8 cellular contexts compared by ENCODE assay signal in the genomic region with DNA sequence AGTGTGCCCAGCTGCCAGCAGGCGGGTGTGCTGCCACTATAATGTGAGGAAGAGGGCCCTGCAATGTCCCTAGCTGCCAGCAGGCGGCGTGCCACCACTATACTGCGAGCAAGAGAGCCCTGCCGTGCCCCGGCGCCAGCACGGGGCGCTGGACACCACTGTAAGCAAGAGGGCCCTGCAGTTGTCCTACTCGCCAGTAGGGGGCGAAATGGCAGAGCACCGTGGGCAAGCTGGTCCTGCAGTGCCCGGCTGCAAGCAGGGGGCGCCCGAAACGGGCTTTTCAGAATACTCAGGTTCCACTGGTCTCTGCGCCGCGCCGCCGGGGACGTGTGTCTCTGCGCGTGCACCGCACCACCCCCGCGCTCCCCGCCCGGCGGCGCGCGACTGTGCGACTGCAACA. TPM values are rescaled to one million over a fixed set of nuclear protein-coding genes. Genes with fewer than 3 reads are reported as not detected.
DNase-seq lines count a peak whose midpoint lies in the region; FAIRE-seq and TF ChIP-seq lines count a peak whose summit lies in the region.
"Not testable (repeated sequence)": the region's sequence is repeated elsewhere in the genome, so short reads cannot be mapped to it uniquely, and the experiment has no call there.

No MANE protein-coding gene starts in this region.

- H2BK5ac ChIP-seq in H1 (ENCODE audit: low read depth, low read length), result not testable (repeated sequence)

- not testable (repeated sequence) for FAIRE-seq in H1 (lab: Jason Lieb, UNC); keratinocyte (lab: Jason Lieb, UNC)

- not testable (repeated sequence) for H3K23ac ChIP-seq in H1 (ENCODE audit: insufficient read length)

- POLR2A ChIA-PET in AG04450 (lab: Yijun Ruan, JAX); H1 (lab: Charles Lee; ENCODE audit: partially characterized antibody): not testable (repeated sequence)

- H4K91ac ChIP-seq in H1 (replicated peaks; ENCODE audit: insufficient read length, low read length), result not testable (repeated sequence)

- not testable (repeated sequence) for H3K56ac ChIP-seq in H1 (replicated peaks; ENCODE audit: insufficient read length, low read depth, low read length)

- TF ChIP-seq CTCF in AG04450 (IDR thresholded peaks at IDR 0.05; ENCODE audit: low read depth, low read length) (peak; percentile 10; the same call in 1 of the 2 replicates), GM10266 (IDR thresholded peaks at IDR 0.05; ENCODE audit: control insufficient read depth, insufficient read depth, low read depth, missing control alignments) (peak; percentile 31), H1 (IDR thresholded peaks at IDR 0.05; ENCODE audit: control extremely low read depth in 1 of 3, insufficient read depth in 1 of 3, low read depth in 1 of 3, low read length in 3 of 3) (peak; percentile 65 to 86 (median 75)), keratinocyte (optimal IDR thresholded peaks at IDR 0.05 in 1 of 3, IDR thresholded peaks at IDR 0.05 in 1 of 3, conservative IDR thresholded peaks at IDR 0.05 in 1 of 3; ENCODE audit: extremely low read depth in 1 of 3, insufficient read depth in 2 of 3, low read length in 3 of 3) (peak in 2 of 3 experiments; percentile 28 to 58)

- H2AK5ac ChIP-seq in H1 (ENCODE audit: low read depth, low read length), result not testable (repeated sequence)

- not testable (repeated sequence) for H3K36me3 ChIP-seq in MG63; H1 (ENCODE audit: control insufficient read depth in 2 of 4, insufficient read depth in 4 of 4, low read length in 3 of 4); keratinocyte (ENCODE audit: control insufficient read depth in 2 of 2, extremely low read depth in 1 of 2, insufficient read depth in 2 of 2, low read length in 2 of 2)

- TF ChIP-seq EP300 in H1 (IDR thresholded peaks at IDR 0.05; ENCODE audit: borderline replicate concordance in 1 of 2, low read depth in 2 of 2, low read length in 2 of 2), result not testable (repeated sequence)

- dilution Hi-C loops in keratinocyte (cut with MboI; ENCODE audit: extremely low pct_ligation_motif_present, low sequenced_read_pairs), result not testable (repeated sequence)

- H4K20me1 ChIP-seq in H1 (replicated peaks in 1 of 2; ENCODE audit: control insufficient read depth in 1 of 2, insufficient read depth in 2 of 2, low read length in 2 of 2); keratinocyte (ENCODE audit: control insufficient read depth, extremely low read depth, insufficient read depth, low read length): not testable (repeated sequence)

- not testable (repeated sequence) for H3K79me1 ChIP-seq in H1 (ENCODE audit: low read depth, low read length)

- H3K27ac ChIP-seq in AG04450 (ENCODE audit: low read depth, low read length); H1 (ENCODE audit: low read depth, low read length); keratinocyte (ENCODE audit: control insufficient read depth, insufficient read depth, low read length): not testable (repeated sequence)

- H3K79me2 ChIP-seq in H1 (ENCODE audit: control insufficient read depth in 1 of 2, insufficient read depth in 2 of 2, low read length in 2 of 2); keratinocyte (ENCODE audit: control insufficient read depth, insufficient read depth, low read length): not testable (repeated sequence)

- not testable (repeated sequence) for H3K9me1 ChIP-seq in keratinocyte (ENCODE audit: control insufficient read depth, extremely low read depth, insufficient read depth, low read length)

- H3K23me2 ChIP-seq in H1 (ENCODE audit: low read depth, low read length), result not testable (repeated sequence)

- not testable (repeated sequence) for TF ChIP-seq POLR2A in H1 (IDR thresholded peaks at IDR 0.05; ENCODE audit: control extremely low read depth in 1 of 2, low read depth in 2 of 2, low read length in 2 of 2)

- H2BK120ac ChIP-seq in H1 (replicated peaks; ENCODE audit: low read depth, low read length), result not testable (repeated sequence)

- H4K8ac ChIP-seq in H1 (ENCODE audit: extremely low read depth, insufficient read depth, low read length), result not testable (repeated sequence)

- not testable (repeated sequence) for H2BK12ac ChIP-seq in H1 (ENCODE audit: low read depth, low read length)

- DNase-seq in AG04450 (ENCODE audit: low read depth, low spot score); GM10266 (ENCODE audit: extremely low spot score); keratinocyte (ENCODE audit: low read depth, low spot score): not testable (repeated sequence)
- DNase-seq in MG63, result peak; percentile 47
- DNase-seq in SHP77 (lab: John Stamatoyannopoulos, UW), result peak; percentile 73 to 75
- DNase-seq in activated effector memory CD4-positive, alpha-beta T cell treated with anti-CD3 and anti-CD28 coated beads, Interleukin-2, amount 50 U/mL, for 16 hours, result peak; percentile 69
- DNase-seq in H1 (ENCODE audit: low read depth in 1 of 2, low spot score in 2 of 2), result peak in 1 of 2 experiments; percentile 78
- peak in 2 of 3 donors; percentile 19 to 40 for DNase-seq in stimulated activated CD4-positive, alpha-beta T cell treated with anti-CD3 and anti-CD28 coated beads, Interleukin-12 subunit alpha, Interleukin-12 subunit beta, amount 100 ng/mL, for 48 hours (ENCODE audit: low read depth in 2 of 3, low spot score in 1 of 3)

- H3K4me3 ChIP-seq in AG04450 (ENCODE audit: low read depth, low read length); MG63; H1 (ENCODE audit: extremely low read depth in 1 of 4, insufficient read depth in 2 of 4, low read depth in 3 of 4, low read length in 4 of 4); keratinocyte (ENCODE audit: control insufficient read depth in 2 of 3, extremely low read depth in 1 of 3, insufficient read depth in 2 of 3, low read depth in 1 of 3, low read length in 3 of 3): not testable (repeated sequence)

- H3K14ac ChIP-seq in H1 (ENCODE audit: insufficient read length), result not testable (repeated sequence)

- not testable (repeated sequence) for H2BK20ac ChIP-seq in H1 (ENCODE audit: low read length)

- H2AFZ ChIP-seq in H1 (ENCODE audit: low read length); keratinocyte (ENCODE audit: control insufficient read depth, low read length): not testable (repeated sequence)

- not testable (repeated sequence) for H3K9ac ChIP-seq in H1 (replicated peaks in 1 of 4; ENCODE audit: extremely low read depth in 1 of 4, low read depth in 3 of 4, low read length in 3 of 4); keratinocyte (ENCODE audit: control insufficient read depth, extremely low read depth, insufficient read depth, low read length)

- WGBS in H1 (ENCODE audit: extremely low coverage in 1 of 2, insufficient coverage in 1 of 2, insufficient read length in 1 of 2, insufficient replicate concordance in 2 of 2, low coverage in 1 of 2, low lambda C conversion rate in 2 of 2, missing lambda C conversion rate in 1 of 2), 2 experiments, result 58% methylated on average over 5 of the region's 34 CpGs; no CpG with 5 or more reads in 1 of the 2 experiments

- TF ChIP-seq RAD21 in H1 (IDR thresholded peaks at IDR 0.05 in 1 of 2, conservative IDR thresholded peaks at IDR 0.05 in 1 of 2; ENCODE audit: low read depth in 2 of 2, low read length in 2 of 2), result peak; percentile 36 to 38; a peak in 3 of 4 replicates

- not testable (repeated sequence) for H3K27me3 ChIP-seq in AG04450 (ENCODE audit: control insufficient read depth, insufficient read depth, low read length); H1 (replicated peaks in 1 of 4; ENCODE audit: control insufficient read depth in 3 of 4, extremely low read depth in 1 of 4, insufficient read depth in 3 of 4, low read length in 3 of 4); keratinocyte (ENCODE audit: control insufficient read depth, extremely low read depth, insufficient read depth, low read length)
- H3K27me3 ChIP-seq in MG63, result peaks cover 15% of the 10 kb centered on the region; the same call in 1 of the 2 replicates

- H3K9me3 ChIP-seq in AG04450 (ENCODE audit: control insufficient read depth, insufficient read depth, low read length); MG63; keratinocyte (ENCODE audit: control insufficient read depth, low read depth, low read length): not testable (repeated sequence)
- peaks cover 0 to 11% of the 10 kb centered on the region in 2 experiments; a peak in 2 of 4 replicates for H3K9me3 ChIP-seq in H1 (ENCODE audit: insufficient read depth in 2 of 2, low read depth in 1 of 2, low read length in 1 of 2)

- H4K5ac ChIP-seq in H1 (ENCODE audit: insufficient read length, low read depth, low read length), result not testable (repeated sequence)

- not testable (repeated sequence) for H3K4me1 ChIP-seq in H1 (replicated peaks in 1 of 4; ENCODE audit: control insufficient read depth in 3 of 4, insufficient read depth in 4 of 4, low read length in 3 of 4); keratinocyte (ENCODE audit: control insufficient read depth, extremely low read depth, insufficient read depth, low read length)

- not testable (repeated sequence) for H3K4ac ChIP-seq in H1 (replicated peaks; ENCODE audit: insufficient read length, low read depth, low read length)

- CTCF ChIA-PET in AG04450 (lab: Charles Lee), result not testable (repeated sequence)
- CTCF ChIA-PET in H1 (lab: Charles Lee; ENCODE audit: partially characterized antibody), result interaction anchor here (1.0 to 1.4 kb wide), 2 partner anchors 11 to 58 kb away, joined by 3 to 12 read pairs; no protein-coding TSS in a partner anchor

- not testable (repeated sequence) for H3K4me2 ChIP-seq in H1 (ENCODE audit: insufficient read depth in 1 of 2, low read depth in 2 of 2, low read length in 2 of 2); keratinocyte (ENCODE audit: control insufficient read depth, extremely low read depth, insufficient read depth, low read depth, low read length)

- H3K18ac ChIP-seq in H1 (ENCODE audit: extremely low read depth, low read length), result not testable (repeated sequence)

- not testable (repeated sequence) for H2BK15ac ChIP-seq in H1 (ENCODE audit: low read length)

RNA-seq across cellular contexts. Expression of a gene that starts 38.5 kb away (rescaled TPM):
- polyA plus RNA-seq in AG04450 (2011; rRNA removed) (39.3 and 57.7 TPM in 2 replicates), H1 (2011; rRNA removed) (26.8 and 27.1 TPM in 2 replicates), keratinocyte (7.4 to 24.6 TPM (median 14.2 TPM) in 3 replicates)
- 12.3 and 17.5 TPM in 2 replicates for polyA minus RNA-seq in AG04450 (2011; rRNA and poly(A)+ RNA removed)
- total RNA-seq in MG63 (2014; rRNA removed; shearing (Covaris generic); ENCODE audit: low replicate concordance), result 5.0 and 20.2 TPM in 2 replicates
- total RNA-seq in H1 (2021; fragmentation: NEBNext Ultra II Directional; extraction: Animal tissue kit (Norgen Biotek cat#: 25700)), result 40.6 and 41.9 TPM in 2 replicates
- polyA plus RNA-seq in H1 (2011; cell fraction: cytosol; rRNA removed), result 19.1 TPM
- polyA plus RNA-seq in H1 (2011; cell fraction: nucleus; rRNA removed), result 34.3 TPM
- polyA plus RNA-seq in H1 (2012, experiment 1 of 2), result 19.7 to 29.1 TPM (median 24.3 TPM) in 4 replicates
- 16.1 TPM for polyA plus RNA-seq in H1 (2012, experiment 2 of 2)
- 39.6 TPM for polyA plus RNA-seq in H1 (2013, experiment 1 of 2)
- polyA plus RNA-seq in H1 (2013, experiment 2 of 2), result 42.1 TPM
- 13.3 and 14.8 TPM in 2 replicates for polyA minus RNA-seq in H1 (2011; rRNA and poly(A)+ RNA removed)
- 33.0 TPM for polyA minus RNA-seq in H1 (2011; cell fraction: cytosol; rRNA and poly(A)+ RNA removed)
- polyA minus RNA-seq in H1 (2011; cell fraction: nucleus; rRNA and poly(A)+ RNA removed), result 28.7 TPM
- polyA plus RNA-seq in keratinocyte (2011; ENCODE audit: low read depth), result 3.9 TPM
- 16.3 and 26.2 TPM in 2 replicates for polyA plus RNA-seq in keratinocyte (2011; cell fraction: cytosol; rRNA removed)
- polyA plus RNA-seq in keratinocyte (2011; cell fraction: nucleus; rRNA removed), result 22.9 and 24.5 TPM in 2 replicates
- polyA plus RNA-seq in keratinocyte (2012; ENCODE audit: low replicate concordance), result 7.2 and 18.8 TPM in 2 replicates
- 2.9 to 12.3 TPM (median 11.5 TPM) in 3 replicates for polyA minus RNA-seq in keratinocyte
- polyA minus RNA-seq in keratinocyte (2011; cell fraction: cytosol; rRNA and poly(A)+ RNA removed), result 13.2 TPM
- 8.8 and 17.1 TPM in 2 replicates for polyA minus RNA-seq in keratinocyte (2011; cell fraction: nucleus; rRNA and poly(A)+ RNA removed)

Comparison
In these comparisons a context has a peak if more than half of its experiments do, and no peak if none do; other contexts are left out.
1. CTCF ChIP-seq: peak in every context shown above with its lines; median percentile 75 in H1; 43 in keratinocyte; 31 in GM10266; 10 in AG04450.